In the genomic region with DNA sequence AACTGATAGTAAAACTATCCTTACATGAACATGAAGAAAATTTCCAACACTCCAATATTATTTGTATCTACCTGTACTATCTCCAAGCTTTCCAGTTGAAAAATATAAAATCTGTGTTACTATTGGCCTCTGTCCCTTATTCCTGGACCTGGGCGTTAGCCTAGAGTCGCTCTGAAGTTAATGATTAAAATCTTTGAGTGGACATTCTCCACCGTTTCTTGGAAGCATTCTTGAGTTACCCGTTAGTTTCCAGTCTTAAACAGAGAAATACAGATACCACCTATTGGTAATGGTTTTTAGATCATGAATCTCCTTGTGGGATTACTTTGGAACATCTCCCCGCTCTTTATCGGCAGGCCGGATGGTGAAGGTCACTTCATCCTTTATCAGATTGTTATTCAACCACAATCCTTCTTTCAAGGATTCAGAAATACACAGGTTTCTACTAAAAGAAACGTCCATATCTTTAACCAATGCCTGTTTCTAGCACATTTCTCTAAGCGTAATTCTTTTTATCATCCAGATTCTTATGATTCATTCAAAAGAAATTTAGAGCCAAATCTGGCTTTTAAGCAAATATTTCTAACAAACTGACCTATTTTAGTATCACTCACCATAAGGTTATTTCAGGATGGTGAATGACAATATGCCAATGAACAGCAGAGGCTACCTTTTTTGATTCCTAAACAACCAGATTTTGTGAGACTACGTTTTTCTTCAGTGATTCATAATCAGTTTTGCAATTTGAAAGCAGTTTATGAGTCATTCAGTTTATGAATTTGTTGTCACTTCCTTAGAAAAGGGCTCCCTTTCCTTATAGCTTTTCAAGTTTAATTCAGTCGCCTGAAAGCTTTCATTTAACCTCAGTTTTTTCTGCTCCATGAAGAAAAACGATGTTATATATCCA, we compare ENCODE assay signal across 8 cellular contexts.
DNase-seq lines count a peak whose midpoint lies in the region; ATAC-seq and TF ChIP-seq lines count a peak whose summit lies in the region.

No MANE protein-coding gene starts in this region.

- H3K4me3 ChIP-seq in epithelial cell of esophagus (ENCODE audit: low read length) = no peak overlapping the region

- TF ChIP-seq CTCF in epithelial cell of esophagus (IDR thresholded peaks at IDR 0.05; ENCODE audit: insufficient read depth, low read depth, low read length, missing control alignments) = no peak

- ATAC-seq in HG03520 (IDR thresholded peaks at IDR 0.05; ENCODE audit: unreplicated experiment) (no peak), HG02798 (IDR thresholded peaks at IDR 0.05; ENCODE audit: poor library complexity, unreplicated experiment) (no peak), HG03159 (IDR thresholded peaks at IDR 0.05; ENCODE audit: unreplicated experiment) (no peak)

- peak; percentile 60 for DNase-seq in Daoy (ENCODE audit: low read depth)
- DNase-seq in NOMO-1 treated with DMSO at 0.1 percent for 48 hours (lab: John Stamatoyannopoulos, UW; ENCODE audit: unreplicated experiment) = peak; percentile 76
- peak; percentile 81 for DNase-seq in epithelial cell of esophagus (ENCODE audit: low read depth)
- peak; percentile 3 for DNase-seq in pons (ENCODE audit: low spot score)
- DNase-seq in stimulated activated naive CD4-positive, alpha-beta T cell treated with Interleukin-2 at 50 U/mL for 16 hours (lab: John Stamatoyannopoulos, UW) = no peak
